In genomic region chr2:213219816-213220215, GRCh38 we compare ENCODE assay signal across 21 cellular contexts.
"Had no signal": no experiment of that assay in that cellular context is flagged by ENCODE, and none has a peak within 500 bp of the region (broad histone marks: within the 10 kb centered on the region; RNA-seq: fewer than 3 reads in every experiment).

No MANE protein-coding gene starts in this region.

- H3K4me1 Mint-ChIP-seq: activated naive CD4-positive, alpha-beta T cell treated with anti-CD3 and anti-CD28 coated beads, Interleukin-2, amount 50 U/mL, for 24 hours; immature natural killer cell; neural crest cell; stimulated activated naive CD8-positive, alpha-beta T cell treated with anti-CD3 and anti-CD28 coated beads, Interleukin-15, amount 100 ng/mL, for 72 hours had no signal

- H3K4me1 ChIP-seq: gastroesophageal sphincter, heart left ventricle, transverse colon, uterus had no signal

- H3K27ac Mint-ChIP-seq: activated naive CD4-positive, alpha-beta T cell treated with anti-CD3 and anti-CD28 coated beads, Interleukin-2, amount 50 U/mL, for 24 hours; immature natural killer cell; progenitor cell of endocrine pancreas; stimulated activated naive CD8-positive, alpha-beta T cell treated with anti-CD3 and anti-CD28 coated beads, Interleukin-15, amount 100 ng/mL, for 72 hours; T-cell had no signal

- DNase-seq: activated B cell treated with CpG ODN at 0.5 μM for 24 hours; activated CD4-positive, alpha-beta T cell treated with anti-CD3 and anti-CD28 coated beads, Interleukin-2, amount 50 U/mL, for 1 hour; activated gamma-delta T cell; amniotic stem cell; caudate nucleus; dorsolateral prefrontal cortex; heart left ventricle; immature natural killer cell; mesenchymal stem cell; mucosa of descending colon; naive B cell; stimulated activated CD4-positive, alpha-beta T cell treated with anti-CD3 and anti-CD28 coated beads, Interleukin-2, amount 100 ng/mL, for 24 hours; stimulated activated naive CD8-positive, alpha-beta T cell treated with anti-CD3 and anti-CD28 coated beads, Interleukin-15, amount 100 ng/mL, for 72 hours; T-cell; transverse colon; uterus had no signal

- H3K4me3 Mint-ChIP-seq: activated B cell treated with CpG ODN at 0.5 μM for 24 hours; activated naive CD4-positive, alpha-beta T cell treated with anti-CD3 and anti-CD28 coated beads, Interleukin-2, amount 50 U/mL, for 24 hours; immature natural killer cell; naive B cell; neural crest cell; stimulated activated naive CD8-positive, alpha-beta T cell treated with anti-CD3 and anti-CD28 coated beads, Interleukin-15, amount 100 ng/mL, for 72 hours; T-cell had no signal

- H3K36me3 ChIP-seq: gastroesophageal sphincter, heart left ventricle, suprapubic skin, transverse colon, uterus had no signal

- H3K9me3 Mint-ChIP-seq: activated B cell treated with CpG ODN at 0.5 μM for 24 hours; activated naive CD4-positive, alpha-beta T cell treated with anti-CD3 and anti-CD28 coated beads, Interleukin-2, amount 50 U/mL, for 24 hours; immature natural killer cell; naive B cell; neural crest cell; stimulated activated naive CD8-positive, alpha-beta T cell treated with anti-CD3 and anti-CD28 coated beads, Interleukin-15, amount 100 ng/mL, for 72 hours; T-cell had no signal

- H3K27me3 Mint-ChIP-seq: activated B cell treated with CpG ODN at 0.5 μM for 24 hours; naive B cell; progenitor cell of endocrine pancreas; stimulated activated naive CD8-positive, alpha-beta T cell treated with anti-CD3 and anti-CD28 coated beads, Interleukin-15, amount 100 ng/mL, for 72 hours had no signal

- H3K36me3 Mint-ChIP-seq: activated naive CD4-positive, alpha-beta T cell treated with anti-CD3 and anti-CD28 coated beads, Interleukin-2, amount 50 U/mL, for 24 hours; immature natural killer cell; naive B cell; T-cell had no signal

- H3K4me3 ChIP-seq: dorsolateral prefrontal cortex, gastroesophageal sphincter, heart left ventricle, mucosa of descending colon, suprapubic skin, transverse colon, uterus had no signal

- H3K9me3 ChIP-seq: gastroesophageal sphincter, heart left ventricle, mucosa of descending colon, suprapubic skin, transverse colon, uterus had no signal

- ATAC-seq: gastroesophageal sphincter; heart left ventricle; mucosa of descending colon; stimulated activated naive CD8-positive, alpha-beta T cell treated with anti-CD3 and anti-CD28 coated beads, Interleukin-15, amount 100 ng/mL, for 72 hours; T-cell had no signal

- H3K27me3 ChIP-seq: gastroesophageal sphincter, suprapubic skin, transverse colon, uterus had no signal

- H3K27ac ChIP-seq: dorsolateral prefrontal cortex, gastroesophageal sphincter, heart left ventricle, suprapubic skin, transverse colon, uterus had no signal
